ENCODE assay signal across 9 cellular contexts in the genomic region with DNA sequence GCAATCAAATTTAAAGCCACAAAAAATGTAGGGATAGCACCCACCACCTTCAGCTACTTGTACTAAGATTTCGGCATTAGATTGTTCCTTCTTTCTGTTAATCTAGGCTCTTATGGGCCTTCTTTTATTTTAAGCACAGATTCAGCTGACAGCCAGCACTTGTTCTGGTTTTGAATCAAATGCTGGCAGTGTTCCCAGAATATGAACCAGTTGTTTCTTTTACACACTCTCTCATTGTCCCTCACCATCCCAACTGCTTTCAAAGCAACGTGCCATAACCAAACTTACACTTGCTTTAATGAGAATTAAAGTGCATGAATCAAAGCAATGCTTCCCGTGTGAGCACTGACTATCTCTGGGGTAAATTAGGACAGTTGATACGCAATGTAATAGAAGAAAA.
DNase-seq lines count a peak whose midpoint lies in the region; TF ChIP-seq lines count a peak whose summit lies in the region.
"Had no signal": no experiment of that assay in that cellular context is flagged by ENCODE, and none has a peak within 500 bp of the region (broad histone marks: within the 10 kb centered on the region; RNA-seq: fewer than 3 reads in every experiment).

No MANE protein-coding gene starts in this region.

- H3K4me3 Mint-ChIP-seq in nephron = peak overlapping the region in 1 of 3 experiments; percentile 17
- H3K4me3 Mint-ChIP-seq: activated T-cell treated with anti-CD3 and anti-CD28 coated beads, Interleukin-2, amount 50 U/mL, for 72 hours had no signal

- H3K9me3 Mint-ChIP-seq in nephron = peaks cover 2% of the 10 kb centered on the region

- no peaks in the 10 kb centered on the region for H3K27me3 Mint-ChIP-seq in nephron (ENCODE audit: low read depth)

- peak overlapping the region; percentile 55 to 91 (median 89) for H3K27ac Mint-ChIP-seq in nephron
- H3K27ac Mint-ChIP-seq: activated T-cell treated with anti-CD3 and anti-CD28 coated beads, Interleukin-2, amount 50 U/mL, for 72 hours had no signal

- H3K36me3 Mint-ChIP-seq in nephron (ENCODE audit: low read depth) = no peaks in the 10 kb centered on the region

- peak; percentile 17 for DNase-seq in DMS53 treated with DMSO at 0.1 percent for 48 hours (lab: John Stamatoyannopoulos, UW; ENCODE audit: unreplicated experiment)
- peak; percentile 1 for DNase-seq in NCI-H2171 (lab: John Stamatoyannopoulos, UW)
- DNase-seq in dedifferentiated amniotic fluid mesenchymal stem cell (ENCODE audit: extremely low spot score) = peak; percentile 68
- no peak for DNase-seq in activated CD4-positive, CD25-positive, alpha-beta regulatory T cell treated with anti-CD3 and anti-CD28 coated beads, Interleukin-2, amount 50 U/mL, for 72 hours
- no peak for DNase-seq in NCI-H2196 treated with DMSO at 0.1 percent for 48 hours (lab: John Stamatoyannopoulos, UW; ENCODE audit: unreplicated experiment)
- DNase-seq in NCI-H82 treated with DMSO at 0.1 percent for 48 hours (lab: John Stamatoyannopoulos, UW; ENCODE audit: unreplicated experiment) = no peak
- no peak for DNase-seq in activated CD4-positive, alpha-beta T cell treated with anti-CD3 and anti-CD28 coated beads, Interleukin-2, amount 50 U/mL, for 1 hour
- DNase-seq: activated T-cell treated with anti-CD3 and anti-CD28 coated beads, Interleukin-2, amount 50 U/mL, for 72 hours had no signal

- peaks cover 44% of the 10 kb centered on the region for H3K4me1 Mint-ChIP-seq in nephron

- no peak for TF ChIP-seq CTCF in nephron (IDR thresholded peaks at IDR 0.05; ENCODE audit: unreplicated experiment in 3 of 3)

Comparison
In these comparisons a context has a peak if more than half of its experiments do, and no peak if none do; other contexts are left out.
1. DNase-seq: peak in DMS53 treated with DMSO at 0.1 percent for 48 hours (single experiment), NCI-H2171 (single experiment) and dedifferentiated amniotic fluid mesenchymal stem cell (single experiment); none in activated CD4-positive, CD25-positive, alpha-beta regulatory T cell treated with anti-CD3 and anti-CD28 coated beads, Interleukin-2, amount 50 U/mL, for 72 hours (single experiment), NCI-H2196 treated with DMSO at 0.1 percent for 48 hours (single experiment), NCI-H82 treated with DMSO at 0.1 percent for 48 hours (single experiment) and activated CD4-positive, alpha-beta T cell treated with anti-CD3 and anti-CD28 coated beads, Interleukin-2, amount 50 U/mL, for 1 hour (single experiment).